In the genomic region with DNA sequence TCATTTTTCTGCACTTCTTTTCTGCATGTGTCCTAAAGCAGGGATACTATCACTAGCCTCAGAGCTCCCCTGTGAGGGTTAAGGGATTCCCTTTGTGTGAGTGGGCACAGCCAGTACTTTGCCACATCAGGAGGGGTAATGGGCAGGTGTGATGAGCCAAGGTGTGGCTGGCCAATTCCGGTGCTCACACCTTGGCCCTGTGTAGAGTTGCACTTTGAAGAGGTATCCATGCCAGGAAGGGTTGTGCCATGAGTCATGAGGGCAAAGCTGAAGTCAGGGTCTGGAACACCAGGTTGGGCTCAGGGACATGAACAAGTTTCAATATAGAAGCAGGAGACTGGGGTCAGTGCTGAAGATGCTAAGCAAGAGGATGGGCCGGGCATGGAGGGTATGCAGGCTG, we compare ENCODE assay signal across 13 cellular contexts.
"Had no signal": no experiment of that assay in that cellular context is flagged by ENCODE, and none has a peak within 500 bp of the region (broad histone marks: within the 10 kb centered on the region; RNA-seq: fewer than 3 reads in every experiment).

No MANE protein-coding gene starts in this region.

- ATAC-seq: activated CD8-positive, alpha-beta T cell treated with anti-CD3 and anti-CD28 coated beads, Interleukin-2, amount 10 ng/mL, durations not matched to agents 7 days and 5 days; left colon had no signal

- H3K27ac ChIP-seq: coronary artery, SK-N-MC, transverse colon, VCaP had no signal

- DNase-seq: activated CD4-positive, alpha-beta T cell treated with anti-CD3 and anti-CD28 coated beads for 4 hours; activated CD8-positive, alpha-beta T cell treated with anti-CD3 and anti-CD28 coated beads, Interleukin-2, amount 10 ng/mL, durations not matched to agents 7 days and 5 days; activated naive CD4-positive, alpha-beta T cell treated with anti-CD3 and anti-CD28 coated beads for 36 hours; adrenal gland; central memory CD4-positive, alpha-beta T cell; left colon; stimulated activated CD4-positive, alpha-beta T cell treated with anti-CD3 and anti-CD28 coated beads, Interleukin-4, amount 100 ng/mL, for 1 hour; T-helper 1 cell; transverse colon had no signal

- H3K4me3 ChIP-seq: coronary artery, SK-N-MC, transverse colon had no signal

- H3K36me3 ChIP-seq: adrenal gland, transverse colon had no signal

- H3K27ac Mint-ChIP-seq: activated CD8-positive, alpha-beta T cell treated with anti-CD3 and anti-CD28 coated beads, Interleukin-2, amount 10 ng/mL, durations not matched to agents 7 days and 5 days; activated naive CD4-positive, alpha-beta T cell treated with anti-CD3 and anti-CD28 coated beads for 36 hours; nephron had no signal

- H3K27me3 ChIP-seq: adrenal gland, transverse colon had no signal

- H3K9me3 Mint-ChIP-seq: activated naive CD4-positive, alpha-beta T cell treated with anti-CD3 and anti-CD28 coated beads for 36 hours had no signal

- H3K4me3 Mint-ChIP-seq: activated CD8-positive, alpha-beta T cell treated with anti-CD3 and anti-CD28 coated beads, Interleukin-2, amount 10 ng/mL, durations not matched to agents 7 days and 5 days; activated naive CD4-positive, alpha-beta T cell treated with anti-CD3 and anti-CD28 coated beads for 36 hours; nephron had no signal
